21 cellular contexts compared by ENCODE assay signal in genomic region chr12:42762395-42762925, GRCh38.
"Had no signal": no experiment of that assay in that cellular context is flagged by ENCODE, and none has a peak within 500 bp of the region (broad histone marks: within the 10 kb centered on the region; RNA-seq: fewer than 3 reads in every experiment).

No MANE protein-coding gene starts in this region.

- H3K4me3 Mint-ChIP-seq: activated CD8-positive, alpha-beta T cell treated with anti-CD3 and anti-CD28 coated beads for 36 hours; activated T-cell treated with anti-CD3 and anti-CD28 coated beads, Interleukin-2, amount 50 U/mL, for 4 hours; natural killer cell; stimulated activated naive CD8-positive, alpha-beta T cell treated with anti-CD3 and anti-CD28 coated beads, Interleukin-15, Interleukin-2, amounts not matched to agents 100 ng/mL and 50 ng/mL, for 24 hours; WTC11 had no signal

- H3K4me3 ChIP-seq: colonic mucosa, hepatocyte, left lung, skin epidermis, testis, upper lobe of left lung had no signal

- H3K27ac ChIP-seq: colonic mucosa, hepatocyte, left lung, testis, upper lobe of left lung had no signal

- H3K36me3 ChIP-seq: colonic mucosa, left lung, upper lobe of left lung had no signal

- H3K79me2 ChIP-seq: hepatocyte had no signal

- H2AFZ ChIP-seq: hepatocyte had no signal

- FAIRE-seq: TTC549 had no signal

- ATAC-seq: activated CD8-positive, alpha-beta T cell treated with anti-CD3 and anti-CD28 coated beads for 36 hours; activated naive CD4-positive, alpha-beta T cell treated with anti-CD3 and anti-CD28 coated beads, Interleukin-2, amount 50 U/mL, for 72 hours; activated T-cell treated with anti-CD3 and anti-CD28 coated beads, Interleukin-2, amount 50 U/mL, for 4 hours; left lung; natural killer cell; WTC11 had no signal

- H3K9me3 Mint-ChIP-seq: activated CD8-positive, alpha-beta T cell treated with anti-CD3 and anti-CD28 coated beads for 36 hours; activated T-cell treated with anti-CD3 and anti-CD28 coated beads, Interleukin-2, amount 50 U/mL, for 4 hours; stimulated activated naive CD8-positive, alpha-beta T cell treated with anti-CD3 and anti-CD28 coated beads, Interleukin-15, Interleukin-2, amounts not matched to agents 100 ng/mL and 50 ng/mL, for 24 hours; WTC11 had no signal

- H3K27ac Mint-ChIP-seq: activated CD8-positive, alpha-beta T cell treated with anti-CD3 and anti-CD28 coated beads for 36 hours; activated naive CD4-positive, alpha-beta T cell treated with anti-CD3 and anti-CD28 coated beads, Interleukin-2, amount 50 U/mL, for 72 hours; natural killer cell; stimulated activated naive CD8-positive, alpha-beta T cell treated with anti-CD3 and anti-CD28 coated beads, Interleukin-15, Interleukin-2, amounts not matched to agents 100 ng/mL and 50 ng/mL, for 24 hours; WTC11 had no signal

- H3K27me3 Mint-ChIP-seq: activated CD8-positive, alpha-beta T cell treated with anti-CD3 and anti-CD28 coated beads for 36 hours; stimulated activated naive CD8-positive, alpha-beta T cell treated with anti-CD3 and anti-CD28 coated beads, Interleukin-15, Interleukin-2, amounts not matched to agents 100 ng/mL and 50 ng/mL, for 24 hours had no signal

- H3K4me1 Mint-ChIP-seq: natural killer cell had no signal

- H3K4me2 ChIP-seq: hepatocyte had no signal

- H3K4me1 ChIP-seq: colonic mucosa, testis had no signal

- H3K36me3 Mint-ChIP-seq: activated naive CD4-positive, alpha-beta T cell treated with anti-CD3 and anti-CD28 coated beads, Interleukin-2, amount 50 U/mL, for 72 hours; natural killer cell; WTC11 had no signal

- H3K9me3 ChIP-seq: colonic mucosa, left lung, testis, upper lobe of left lung had no signal

- H3K27me3 ChIP-seq: colonic mucosa, hepatocyte, left lung, testis, upper lobe of left lung had no signal

- DNase-seq: activated CD4-positive, alpha-beta T cell treated with anti-CD3 and anti-CD28 coated beads for 48 hours; activated CD8-positive, alpha-beta T cell treated with anti-CD3 and anti-CD28 coated beads for 36 hours; activated effector memory CD4-positive, alpha-beta T cell treated with anti-CD3 and anti-CD28 coated beads, Interleukin-2, amount 50 U/mL, for 16 hours; activated T-cell treated with anti-CD3 and anti-CD28 coated beads, Interleukin-2, amount 50 U/mL, for 4 hours; caudate nucleus; colonic mucosa; islet precursor cell; left lung; natural killer cell; nucleus accumbens; right cardiac atrium; stimulated activated CD4-positive, alpha-beta T cell treated with anti-CD3 and anti-CD28 coated beads, Interleukin-4, amount 100 ng/mL, for 4 hours; stimulated activated CD8-positive, alpha-beta memory T cell treated with anti-CD3 and anti-CD28 coated beads, Interleukin-4, amount 100 ng/mL, for 48 hours; testis; upper lobe of left lung had no signal
